Comparison of ENCODE assay signal across 8 cellular contexts in the genomic region with DNA sequence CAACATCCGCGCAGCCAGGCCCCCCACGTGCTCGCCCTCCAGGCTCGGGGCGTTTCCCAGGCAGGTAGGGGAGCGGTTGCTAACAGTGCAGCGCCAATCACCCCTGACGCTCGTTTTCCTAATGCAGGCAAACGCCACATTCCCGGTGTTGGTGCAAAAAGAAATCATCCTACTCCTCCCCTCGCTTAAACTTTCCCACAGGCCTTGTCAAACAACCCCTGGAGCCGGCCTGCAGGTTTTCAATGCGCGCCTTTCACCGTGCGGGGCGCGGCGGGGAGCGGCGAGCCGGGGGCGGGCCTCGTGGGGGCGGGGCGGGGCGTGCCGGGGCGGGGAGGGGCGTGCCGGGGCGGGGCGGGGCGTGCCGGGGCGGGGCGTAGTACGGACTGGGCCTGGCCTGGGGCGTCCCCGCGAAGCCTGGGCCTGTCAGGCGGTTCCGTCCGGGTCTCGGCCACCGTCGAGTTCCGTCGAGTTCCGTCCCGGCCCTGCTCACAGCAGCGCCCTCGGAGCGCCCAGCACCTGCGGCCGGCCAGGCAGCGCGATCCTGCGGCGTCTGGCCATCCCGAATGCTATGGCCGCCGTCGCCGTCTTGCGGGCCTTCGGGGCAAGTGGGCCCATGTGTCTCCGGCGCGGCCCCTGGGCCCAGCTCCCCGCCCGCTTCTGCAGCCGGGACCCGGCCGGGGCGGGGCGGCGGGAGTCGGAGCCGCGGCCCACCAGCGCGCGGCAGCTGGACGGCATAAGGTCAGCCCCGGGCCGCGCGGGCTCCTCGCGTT. TPM values are rescaled to one million over a fixed set of nuclear protein-coding genes. Genes with fewer than 3 reads are reported as not detected.
DNase-seq lines count a peak whose midpoint lies in the region; ATAC-seq and TF ChIP-seq lines count a peak whose summit lies in the region.

TSS of gene ECHDC3 (plus strand) at position 374 of the 770 bp plus-strand sequence. CDS start at position 569, 195 bp downstream.

- peaks cover 18% of the 10 kb centered on the region for H3K27me3 Mint-ChIP-seq in activated naive CD8-positive, alpha-beta T cell treated with anti-CD3 and anti-CD28 coated beads, Interleukin-2, amount 10 ng/mL, durations not matched to agents 7 days and 5 days

- H3K79me2 ChIP-seq in OCI-LY7 (ENCODE audit: insufficient read depth, low read depth, low read length), result no peaks in the 10 kb centered on the region

- POLR2A ChIA-PET in OCI-LY7 (lab: Charles Lee), result interaction anchor here (0.6 kb wide), 1 partner anchor 256 kb away, joined by 4 read pairs; no protein-coding TSS in a partner anchor
- POLR2A ChIA-PET in activated naive CD8-positive, alpha-beta T cell treated with anti-CD3 and anti-CD28 coated beads, Interleukin-2, amount 10 ng/mL, durations not matched to agents 7 days and 5 days (lab: Charles Lee), result interaction anchor here (0.9 kb wide), 1 partner anchor 15 kb away, joined by 3 read pairs; no protein-coding TSS in a partner anchor

- no peak for DNase-seq in OCI-LY7 (ENCODE audit: low spot score)
- peak; percentile 74 for DNase-seq in activated naive CD8-positive, alpha-beta T cell treated with anti-CD3 and anti-CD28 coated beads, Interleukin-2, amount 10 ng/mL, durations not matched to agents 7 days and 5 days
- peak; percentile 92 for DNase-seq in cardiac septum (ENCODE audit: low spot score)
- DNase-seq in retina, result peak; percentile 71
- DNase-seq in NCI-H1436 treated with DMSO at 0.1 percent for 48 hours (lab: John Stamatoyannopoulos, UW), result no peak
- DNase-seq in SHP77 treated with DMSO at 0.1 percent for 48 hours (lab: John Stamatoyannopoulos, UW), result no peak

- H3K4me2 ChIP-seq in OCI-LY7 (ENCODE audit: low read length), result peak within 1 kb of the TSS; percentile 15; the same call in 1 of the 2 replicates

- no TSS peak for BruUV-seq in OCI-LY7 (replicated peaks; lab: Mats Ljungman, UMichigan)

- ATAC-seq in GM18502 (IDR thresholded peaks at IDR 0.05; ENCODE audit: poor library complexity, unreplicated experiment) (peak; percentile 79), HG02623 (IDR thresholded peaks at IDR 0.05; ENCODE audit: unreplicated experiment) (peak; percentile 58)
- ATAC-seq in activated naive CD8-positive, alpha-beta T cell treated with anti-CD3 and anti-CD28 coated beads, Interleukin-2, amount 10 ng/mL, durations not matched to agents 7 days and 5 days (ENCODE audit: low read depth), result peak; percentile 84

- H3K27ac ChIP-seq in OCI-LY7 (ENCODE audit: low read depth, low read length, poor library complexity, severe bottlenecking), result no peak within 1 kb of the TSS

- H3K27ac Mint-ChIP-seq in activated naive CD8-positive, alpha-beta T cell treated with anti-CD3 and anti-CD28 coated beads, Interleukin-2, amount 10 ng/mL, durations not matched to agents 7 days and 5 days, result no peak within 1 kb of the TSS

- H3K36me3 Mint-ChIP-seq in activated naive CD8-positive, alpha-beta T cell treated with anti-CD3 and anti-CD28 coated beads, Interleukin-2, amount 10 ng/mL, durations not matched to agents 7 days and 5 days, result peaks cover 4% of the 10 kb centered on the region

- H3K4me3 ChIP-seq in OCI-LY7 (ENCODE audit: low read depth, low read length, poor library complexity, severe bottlenecking), result no peak within 1 kb of the TSS

- CTCF ChIA-PET in OCI-LY7 (lab: Charles Lee; ENCODE audit: unreplicated experiment), result no interaction called here

- H3K4me3 Mint-ChIP-seq in activated naive CD8-positive, alpha-beta T cell treated with anti-CD3 and anti-CD28 coated beads, Interleukin-2, amount 10 ng/mL, durations not matched to agents 7 days and 5 days, result peak within 1 kb of the TSS; percentile 66

- no peaks in the 10 kb centered on the region for H3K9me3 ChIP-seq in OCI-LY7 (ENCODE audit: low read length)

- no peaks in the 10 kb centered on the region for H3K4me1 ChIP-seq in OCI-LY7 (ENCODE audit: insufficient read depth, low read length, poor library complexity, severe bottlenecking)

- no peaks in the 10 kb centered on the region for H4K20me1 ChIP-seq in OCI-LY7 (ENCODE audit: insufficient read depth, low read length)

- no peak within 1 kb of the TSS for H2AFZ ChIP-seq in OCI-LY7 (ENCODE audit: low read length)

- H3K4me1 Mint-ChIP-seq in activated naive CD8-positive, alpha-beta T cell treated with anti-CD3 and anti-CD28 coated beads, Interleukin-2, amount 10 ng/mL, durations not matched to agents 7 days and 5 days, result peaks cover 8% of the 10 kb centered on the region

- intact Hi-C loops in OCI-LY7 (cut with micrococcal nuclease; ENCODE audit: unreplicated experiment) (no loop called here), cardiac septum (cut with DNase I) (loop anchor here (5.0 kb wide), 1 partner anchor 225 kb away; no protein-coding TSS in a partner anchor)

- no peak for TF ChIP-seq CTCF in OCI-LY7 (conservative IDR thresholded peaks at IDR 0.05; ENCODE audit: low read length)

- H3K9me2 ChIP-seq in OCI-LY7 (ENCODE audit: insufficient read depth, low read length), result no peaks in the 10 kb centered on the region

- peaks cover 7% of the 10 kb centered on the region for H3K9me3 Mint-ChIP-seq in activated naive CD8-positive, alpha-beta T cell treated with anti-CD3 and anti-CD28 coated beads, Interleukin-2, amount 10 ng/mL, durations not matched to agents 7 days and 5 days

- H3K36me3 ChIP-seq in OCI-LY7 (ENCODE audit: insufficient read depth, low read length), result no peaks in the 10 kb centered on the region

RNA-seq across cellular contexts. Expression of gene ECHDC3, which starts in this region (rescaled TPM):
- 0.26 TPM in 1 of 2 replicates, not detected in the other for total RNA-seq in OCI-LY7 (2014; rRNA removed; shearing (Covaris generic))
- not detected in 2 replicates for total RNA-seq in OCI-LY7 (2022)
- total RNA-seq in activated naive CD8-positive, alpha-beta T cell treated with anti-CD3 and anti-CD28 coated beads, Interleukin-2, amount 10 ng/mL, durations not matched to agents 7 days and 5 days, result 1 to 10 TPM; 1.2 to 1.6 TPM
- 35.1 TPM for total RNA-seq in cardiac septum

Comparison
In these comparisons a context has a peak if more than half of its experiments do, and no peak if none do; other contexts are left out.
1. RNA of gene ECHDC3 (total RNA-seq): 35.1 TPM in cardiac septum (single experiment); 1.2 to 1.6 TPM in activated naive CD8-positive, alpha-beta T cell treated with anti-CD3 and anti-CD28 coated beads, Interleukin-2, amount 10 ng/mL, durations not matched to agents 7 days and 5 days and 0.26 TPM in OCI-LY7; every median in the first group is over 10 times any median in the second.
2. DNase-seq: peak in activated naive CD8-positive, alpha-beta T cell treated with anti-CD3 and anti-CD28 coated beads, Interleukin-2, amount 10 ng/mL, durations not matched to agents 7 days and 5 days (single experiment), cardiac septum (single experiment) and retina (single experiment); none in OCI-LY7 (single experiment), NCI-H1436 treated with DMSO at 0.1 percent for 48 hours (single experiment) and SHP77 treated with DMSO at 0.1 percent for 48 hours (single experiment).
3. Peak in every context shown above with its lines, with median percentiles within 50 percentile points of each other: ATAC-seq.